29 cellular contexts compared by ENCODE assay signal in the genomic region with DNA sequence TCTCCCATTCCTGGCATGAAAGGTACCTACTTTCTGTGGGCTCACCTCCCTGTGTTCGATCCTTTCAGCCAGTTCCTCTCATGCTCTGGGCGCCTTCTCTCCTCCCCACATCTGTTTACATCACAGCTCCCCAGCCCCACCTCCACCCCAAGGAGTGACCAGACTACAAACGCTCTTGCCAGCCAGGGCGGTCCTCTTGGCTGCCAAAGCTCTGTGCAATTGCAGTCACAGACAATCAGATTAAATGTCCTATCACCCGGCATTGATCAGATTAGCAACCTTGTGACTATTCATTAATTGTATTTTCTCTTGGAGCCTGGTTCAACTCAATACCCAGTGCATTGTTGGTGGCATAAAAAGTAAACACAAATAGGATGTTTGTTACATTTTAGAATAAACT.
DNase-seq lines count a peak whose midpoint lies in the region; TF ChIP-seq lines count a peak whose summit lies in the region.
"Had no signal": no experiment of that assay in that cellular context is flagged by ENCODE, and none has a peak within 500 bp of the region (broad histone marks: within the 10 kb centered on the region; RNA-seq: fewer than 3 reads in every experiment).

No MANE protein-coding gene starts in this region.

- H3K23ac ChIP-seq in mesenchymal stem cell (ENCODE audit: low read length in 2 of 2): no peak overlapping the region

- H3K4me1 ChIP-seq in mesenchymal stem cell (ENCODE audit: control insufficient read depth, insufficient read depth, low read depth, low read length) (peaks cover 8% of the 10 kb centered on the region), thyroid gland (no peaks in the 10 kb centered on the region)
- H3K4me1 ChIP-seq: BLaER1 treated with 17β-estradiol and CSF1 and Interleukin-3, amounts not matched to agents 10 nM and 100 nM; suprapubic skin had no signal

- peak overlapping the region; percentile 51 for H3K27ac ChIP-seq in cingulate gyrus (ENCODE audit: low read depth, low read length)
- no peak overlapping the region for H3K27ac ChIP-seq in mesenchymal stem cell (ENCODE audit: low read length, poor library complexity, severe bottlenecking)
- H3K27ac ChIP-seq in thyroid gland: no peak overlapping the region
- H3K27ac ChIP-seq: BLaER1 treated with 17β-estradiol and CSF1 and Interleukin-3, amounts not matched to agents 10 nM and 100 nM; epithelial cell of prostate; left ventricle myocardium inferior; SK-N-MC; skin epidermis; suprapubic skin had no signal

- H3K79me1 ChIP-seq in mesenchymal stem cell (replicated peaks; ENCODE audit: low read length, poor library complexity, severe bottlenecking): no peaks in the 10 kb centered on the region

- no peak for TF ChIP-seq CTCF in thyroid gland (IDR thresholded peaks at IDR 0.05)

- H2AK5ac ChIP-seq in mesenchymal stem cell (ENCODE audit: low read length, severe bottlenecking): no peak overlapping the region

- no peak overlapping the region for H3K4ac ChIP-seq in mesenchymal stem cell (ENCODE audit: low read depth in 1 of 2, low read length in 2 of 2)

- H3K27me3 ChIP-seq in mesenchymal stem cell (ENCODE audit: control insufficient read depth in 1 of 2, insufficient read depth in 1 of 2, low read length in 2 of 2) (peaks cover 0 to 9% of the 10 kb centered on the region in 2 experiments), thyroid gland (no peaks in the 10 kb centered on the region)
- H3K27me3 ChIP-seq: BLaER1 treated with 17β-estradiol and CSF1 and Interleukin-3, amounts not matched to agents 10 nM and 100 nM; suprapubic skin had no signal

- no peak overlapping the region for H4K8ac ChIP-seq in mesenchymal stem cell (ENCODE audit: low read length)

- H3K14ac ChIP-seq in mesenchymal stem cell (ENCODE audit: low read length in 2 of 2): no peak overlapping the region

- intact Hi-C loops in thyroid gland (cut with DNase I): no loop called here

- H2BK15ac ChIP-seq in mesenchymal stem cell (ENCODE audit: low read depth, poor library complexity, severe bottlenecking): no peak overlapping the region

- no peak overlapping the region for H2BK12ac ChIP-seq in mesenchymal stem cell (ENCODE audit: low read length in 2 of 2)

- H3K4me2 ChIP-seq in mesenchymal stem cell (ENCODE audit: low read length, poor library complexity, severe bottlenecking): no peak overlapping the region
- H3K4me2 ChIP-seq: BLaER1 treated with 17β-estradiol and CSF1 and Interleukin-3, amounts not matched to agents 10 nM and 100 nM had no signal

- H3K4me3 ChIP-seq in mesenchymal stem cell (ENCODE audit: insufficient read depth in 1 of 2, low read depth in 1 of 2, low read length in 2 of 2) (no peak overlapping the region), thyroid gland (replicated peaks in 1 of 3) (no peak overlapping the region)
- H3K4me3 ChIP-seq: BLaER1 treated with 17β-estradiol and CSF1 and Interleukin-3, amounts not matched to agents 10 nM and 100 nM; K562; left ventricle myocardium inferior; SK-N-MC; skin epidermis; suprapubic skin had no signal

- H2AFZ ChIP-seq in mesenchymal stem cell (ENCODE audit: low read depth, low read length): no peak overlapping the region

- H2BK5ac ChIP-seq in mesenchymal stem cell (ENCODE audit: low read depth, low read length, poor library complexity, severe bottlenecking): no peak overlapping the region

- H3K36me3 ChIP-seq in mesenchymal stem cell (ENCODE audit: control insufficient read depth in 1 of 2, insufficient read depth in 2 of 2, low read depth in 1 of 2, low read length in 2 of 2): peaks cover 0 to 13% of the 10 kb centered on the region in 2 experiments
- H3K36me3 ChIP-seq in thyroid gland: no peaks in the 10 kb centered on the region
- H3K36me3 ChIP-seq: left ventricle myocardium inferior, suprapubic skin had no signal

- H3K9me3 ChIP-seq in mesenchymal stem cell (ENCODE audit: control insufficient read depth, low read length): no peaks in the 10 kb centered on the region
- no peaks in the 10 kb centered on the region for H3K9me3 ChIP-seq in thyroid gland
- H3K9me3 ChIP-seq: BLaER1 treated with 17β-estradiol and CSF1 and Interleukin-3, amounts not matched to agents 10 nM and 100 nM; left ventricle myocardium inferior; suprapubic skin had no signal

- peak overlapping the region; percentile 15 for H4K91ac ChIP-seq in mesenchymal stem cell (ENCODE audit: low read length)

- WGBS in mesenchymal stem cell: 70% methylated on average over 4 of the region's 5 CpGs
- WGBS in thyroid gland, 2 donors: 62 to 69% methylated on average over 5 of the region's 5 CpGs

- DNase-seq in NCI-H82 treated with DMSO at 0.1 percent for 48 hours (lab: John Stamatoyannopoulos, UW; ENCODE audit: unreplicated experiment): peak; percentile 85
- DNase-seq in mesenchymal stem cell: no peak
- peak; percentile 76 for DNase-seq in putamen (ENCODE audit: low spot score)
- no peak for DNase-seq in SW480 (ENCODE audit: low spot score)
- DNase-seq in DMS79 treated with DMSO at 0.1 percent for 48 hours (lab: John Stamatoyannopoulos, UW): no peak
- DNase-seq in NCI-H128 (lab: John Stamatoyannopoulos, UW; ENCODE audit: unreplicated experiment): no peak
- no peak for DNase-seq in thyroid gland
- DNase-seq: activated CD4-positive, alpha-beta memory T cell treated with anti-CD3 and anti-CD28 coated beads, Interleukin-2, amount 10 ng/mL, durations not matched to agents 7 days and 5 days; activated CD4-positive, CD25-positive, alpha-beta regulatory T cell treated with anti-CD3 and anti-CD28 coated beads, Interleukin-2, amount 50 U/mL, for 72 hours; activated CD8-positive, alpha-beta memory T cell treated with anti-CD3 and anti-CD28 coated beads, Interleukin-2, amount 50 U/mL, for 4 hours; activated naive CD4-positive, alpha-beta T cell treated with anti-CD3 and anti-CD28 coated beads, Interleukin-2, amount 10 ng/mL, durations not matched to agents 7 days and 5 days; effector CD4-positive, alpha-beta T cell; glutamatergic neuron; left ventricle myocardium inferior; NCI-H1092 treated with DMSO at 0.1 percent for 48 hours; NCI-H1930; NCI-H2171 treated with DMSO at 0.1 percent for 48 hours; NCI-H510A treated with DMSO at 0.1 percent for 48 hours; NK-92 treated with Interleukin-12 subunit alpha and Interleukin-12 subunit beta, amount 100 ng/mL, for 24 hours; PC-3; stimulated activated naive B cell treated with anti-CD40 and anti-IgM and Interleukin-4, amounts not matched to agents 10 μg/mL and 1 μg/mL and 100 μg/mL, for 72 hours; T-helper 2 cell had no signal

- no peak overlapping the region for H3K18ac ChIP-seq in mesenchymal stem cell (ENCODE audit: low read depth in 1 of 2, low read length in 2 of 2)

- TF ChIP-seq POLR2A in thyroid gland (IDR thresholded peaks at IDR 0.05): no peak

- H2BK120ac ChIP-seq in mesenchymal stem cell (ENCODE audit: low read depth, low read length): no peak overlapping the region

- no peak overlapping the region for H3K9ac ChIP-seq in mesenchymal stem cell (ENCODE audit: low read length)
- H3K9ac ChIP-seq: BLaER1 treated with 17β-estradiol and CSF1 and Interleukin-3, amounts not matched to agents 10 nM and 100 nM had no signal

Comparison
In these comparisons a context has a peak if more than half of its experiments do, and no peak if none do; other contexts are left out.
1. DNase-seq: peak in NCI-H82 treated with DMSO at 0.1 percent for 48 hours (single experiment) and putamen (single experiment); none in mesenchymal stem cell (single experiment), SW480 (single experiment), DMS79 treated with DMSO at 0.1 percent for 48 hours (single experiment), NCI-H128 (single experiment) and thyroid gland (0 of 2).